In the genomic region with DNA sequence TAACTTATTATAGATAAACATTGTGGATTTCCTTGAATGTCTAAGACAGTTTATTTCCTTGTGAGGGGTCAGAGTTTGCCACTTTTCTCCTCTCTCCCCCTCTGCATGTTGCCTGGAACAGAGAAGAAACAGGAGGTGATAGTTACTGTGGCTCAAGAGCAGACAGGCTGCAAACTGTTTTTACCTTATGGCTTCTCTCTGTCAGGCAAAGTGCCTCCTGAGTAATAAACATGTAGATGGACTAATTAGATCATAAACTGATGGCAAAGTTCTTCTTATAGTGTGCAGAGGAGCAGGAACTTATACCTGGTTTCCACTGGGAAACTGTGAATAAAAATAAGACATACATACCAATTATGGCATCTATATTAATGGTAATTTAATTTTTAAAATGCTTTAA, we compare ENCODE assay signal across 32 cellular contexts.
"Had no signal": no experiment of that assay in that cellular context is flagged by ENCODE, and none has a peak within 500 bp of the region (broad histone marks: within the 10 kb centered on the region; RNA-seq: fewer than 3 reads in every experiment).

No MANE protein-coding gene starts in this region.

- H3K4me2 ChIP-seq: PC-9 had no signal

- H3K36me3 Mint-ChIP-seq: activated CD4-positive, alpha-beta memory T cell treated with anti-CD3 and anti-CD28 coated beads for 36 hours; activated naive CD8-positive, alpha-beta T cell treated with anti-CD3 and anti-CD28 coated beads for 36 hours had no signal

- H3K4me3 Mint-ChIP-seq: activated B cell treated with CpG ODN at 0.5 μM for 24 hours; activated CD4-positive, alpha-beta memory T cell treated with anti-CD3 and anti-CD28 coated beads for 36 hours; activated naive CD8-positive, alpha-beta T cell treated with anti-CD3 and anti-CD28 coated beads for 36 hours; activated T-cell treated with anti-CD3 and anti-CD28 coated beads, Interleukin-2, amount 50 U/mL, for 4 hours; activated T-helper 1 cell treated with anti-CD3 and anti-CD28 coated beads, Interleukin-12 subunit alpha, Interleukin-12 subunit beta, Interleukin-2, Interleukin-4 antibody, amounts not matched to agents 30 ng/mL and 10 ng/mL and 1 ng/mL, durations not matched to agents 14 hours and 24 hours and 36 hours; central memory CD8-positive, alpha-beta T cell had no signal

- H3K27ac ChIP-seq: cardiac muscle cell, PC-9, RWPE1, VCaP had no signal

- H3K27me3 ChIP-seq: cardiac muscle cell had no signal

- H3K4me3 ChIP-seq: cardiac muscle cell, K562, PC-9 had no signal

- H2AFZ ChIP-seq: PC-9 had no signal

- H3K36me3 ChIP-seq: cardiac muscle cell had no signal

- H3K27me3 Mint-ChIP-seq: activated B cell treated with CpG ODN at 0.5 μM for 24 hours; activated CD4-positive, alpha-beta memory T cell treated with anti-CD3 and anti-CD28 coated beads for 36 hours; activated naive CD8-positive, alpha-beta T cell treated with anti-CD3 and anti-CD28 coated beads for 36 hours; central memory CD8-positive, alpha-beta T cell had no signal

- H3K27ac Mint-ChIP-seq: activated B cell treated with CpG ODN at 0.5 μM for 24 hours; activated CD4-positive, alpha-beta memory T cell treated with anti-CD3 and anti-CD28 coated beads for 36 hours; activated naive CD8-positive, alpha-beta T cell treated with anti-CD3 and anti-CD28 coated beads for 36 hours; activated T-helper 1 cell treated with anti-CD3 and anti-CD28 coated beads, Interleukin-12 subunit alpha, Interleukin-12 subunit beta, Interleukin-2, Interleukin-4 antibody, amounts not matched to agents 30 ng/mL and 10 ng/mL and 1 ng/mL, durations not matched to agents 14 hours and 24 hours and 36 hours had no signal

- H3K9me3 Mint-ChIP-seq: activated B cell treated with CpG ODN at 0.5 μM for 24 hours had no signal

- DNase-seq: activated B cell treated with CpG ODN at 0.5 μM for 24 hours; activated CD4-positive, alpha-beta memory T cell treated with anti-CD3 and anti-CD28 coated beads for 36 hours; activated CD4-positive, alpha-beta T cell treated with anti-CD3 and anti-CD28 coated beads for 4 hours; activated CD4-positive, alpha-beta T cell treated with anti-CD3 and anti-CD28 coated beads, Interleukin-2, amount 50 U/mL, for 1 hour; activated CD4-positive, CD25-positive, alpha-beta regulatory T cell treated with anti-CD3 and anti-CD28 coated beads, Interleukin-2, amount 50 U/mL, for 72 hours; activated CD8-positive, alpha-beta memory T cell treated with anti-CD3 and anti-CD28 coated beads, Interleukin-2, amount 50 U/mL, for 4 hours; activated gamma-delta T cell treated with Interleukin-2 at 50 U/mL for 16 hours; activated naive CD4-positive, alpha-beta T cell treated with anti-CD3 and anti-CD28 coated beads, Interleukin-2, amount 50 U/mL, for 16 hours; activated naive CD8-positive, alpha-beta T cell treated with anti-CD3 and anti-CD28 coated beads for 36 hours; activated T-cell treated with anti-CD3 and anti-CD28 coated beads for 4 hours; activated T-cell treated with anti-CD3 and anti-CD28 coated beads, Interleukin-2, amount 50 U/mL, for 4 hours; amniotic stem cell; aorta; NCI-H1092 treated with DMSO at 0.1 percent for 48 hours; NCI-H1417; NCI-H146; NCI-H187; NCI-H2029 treated with DMSO at 0.1 percent for 48 hours; NCI-H2227 treated with DMSO at 0.1 percent for 48 hours; NCI-H510A treated with DMSO at 0.1 percent for 48 hours; PC-9; SIG-M5; SW 1271; T-helper 1 cell; T-helper 2 cell; T-helper 9 cell had no signal

- FAIRE-seq: K562 had no signal

- H3K4me1 Mint-ChIP-seq: activated B cell treated with CpG ODN at 0.5 μM for 24 hours; activated naive CD8-positive, alpha-beta T cell treated with anti-CD3 and anti-CD28 coated beads for 36 hours; central memory CD8-positive, alpha-beta T cell had no signal
